In the genomic region with DNA sequence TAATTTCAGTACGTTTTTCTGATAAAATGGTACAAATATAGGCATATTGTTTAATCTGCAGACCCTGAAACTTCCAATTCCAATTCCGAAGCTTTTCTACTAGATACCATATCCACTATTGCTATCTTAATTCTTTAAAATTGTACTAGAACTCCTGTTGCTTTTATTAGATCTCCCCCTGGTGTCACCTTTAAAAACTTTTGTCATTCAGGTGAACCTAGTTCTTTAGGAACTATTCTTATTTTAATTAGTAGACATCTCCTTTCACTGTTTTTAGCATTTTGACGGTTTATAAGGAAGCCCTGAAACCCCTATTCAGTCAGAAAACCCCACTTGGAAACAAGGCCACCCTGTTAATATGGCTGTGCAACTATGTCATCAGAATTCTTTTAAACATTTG, we compare ENCODE assay signal across 1 cellular context.
TF ChIP-seq lines count a peak whose summit lies in the region.

No MANE protein-coding gene starts in this region.

TF ChIP-seq in HepG2, 621 proteins besides CTCF, POLR2A, EP300 and RAD21:
- TF ChIP-seq STAG1 (CRISPR knock-in tag; IDR thresholded peaks at IDR 0.05), result peak; percentile 35
- TF ChIP-seq TEAD2 (CRISPR knock-in tag; IDR thresholded peaks at IDR 0.05), result no peak
- TF ChIP-seq, protein P1, sequence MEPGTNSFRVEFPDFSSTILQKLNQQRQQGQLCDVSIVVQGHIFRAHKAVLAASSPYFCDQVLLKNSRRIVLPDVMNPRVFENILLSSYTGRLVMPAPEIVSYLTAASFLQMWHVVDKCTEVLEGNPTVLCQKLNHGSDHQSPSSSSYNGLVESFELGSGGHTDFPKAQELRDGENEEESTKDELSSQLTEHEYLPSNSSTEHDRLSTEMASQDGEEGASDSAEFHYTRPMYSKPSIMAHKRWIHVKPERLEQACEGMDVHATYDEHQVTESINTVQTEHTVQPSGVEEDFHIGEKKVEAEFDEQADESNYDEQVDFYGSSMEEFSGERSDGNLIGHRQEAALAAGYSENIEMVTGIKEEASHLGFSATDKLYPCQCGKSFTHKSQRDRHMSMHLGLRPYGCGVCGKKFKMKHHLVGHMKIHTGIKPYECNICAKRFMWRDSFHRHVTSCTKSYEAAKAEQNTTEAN (CRISPR knock-in tag; conservative IDR thresholded peaks at IDR 0.05), result no peak
- TF ChIP-seq, protein P2, sequence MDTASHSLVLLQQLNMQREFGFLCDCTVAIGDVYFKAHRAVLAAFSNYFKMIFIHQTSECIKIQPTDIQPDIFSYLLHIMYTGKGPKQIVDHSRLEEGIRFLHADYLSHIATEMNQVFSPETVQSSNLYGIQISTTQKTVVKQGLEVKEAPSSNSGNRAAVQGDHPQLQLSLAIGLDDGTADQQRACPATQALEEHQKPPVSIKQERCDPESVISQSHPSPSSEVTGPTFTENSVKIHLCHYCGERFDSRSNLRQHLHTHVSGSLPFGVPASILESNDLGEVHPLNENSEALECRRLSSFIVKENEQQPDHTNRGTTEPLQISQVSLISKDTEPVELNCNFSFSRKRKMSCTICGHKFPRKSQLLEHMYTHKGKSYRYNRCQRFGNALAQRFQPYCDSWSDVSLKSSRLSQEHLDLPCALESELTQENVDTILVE (CRISPR knock-in tag; IDR thresholded peaks at IDR 0.05), result no peak
